ENCODE assay signal across 8 cellular contexts in the genomic region with DNA sequence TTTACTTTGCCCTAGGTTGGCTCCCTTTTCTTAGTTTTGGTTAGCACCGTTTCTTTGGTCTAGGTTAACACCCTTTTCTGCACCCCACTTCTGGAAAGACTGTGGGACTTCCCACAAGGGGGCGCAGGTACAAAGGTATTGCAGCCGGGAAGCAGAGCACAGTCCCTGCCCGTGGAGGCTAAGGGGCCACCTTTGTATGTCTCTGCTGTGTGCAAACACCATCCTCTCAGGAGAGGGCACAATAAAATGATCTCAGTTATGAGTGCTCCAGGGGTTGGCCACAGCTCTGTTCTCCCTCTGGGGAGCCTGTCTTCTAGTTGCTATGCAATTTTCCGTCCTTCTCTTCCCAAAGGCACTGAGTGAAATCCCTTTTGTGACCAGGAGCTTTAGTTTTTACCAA. TPM values are rescaled to one million over a fixed set of nuclear protein-coding genes. Genes with fewer than 3 reads are reported as not detected.
A peak's percentile ranks its signal among the peaks of the same experiment; 100 is the strongest.
DNase-seq lines count a peak whose midpoint lies in the region; ATAC-seq and TF ChIP-seq lines count a peak whose summit lies in the region.
"Had no signal": no experiment of that assay in that cellular context is flagged by ENCODE, and none has a peak within 500 bp of the region (broad histone marks: within the 10 kb centered on the region; RNA-seq: fewer than 3 reads in every experiment).

No MANE protein-coding gene starts in this region.

- H3K27ac ChIP-seq in dorsolateral prefrontal cortex: no peak overlapping the region

- intact Hi-C loops in dorsolateral prefrontal cortex (cut with DNase I): no loop called here

- DNase-seq in GM06990 (ENCODE audit: extremely low read depth, insufficient read length) (peak; percentile 19), NCI-H1417 (lab: John Stamatoyannopoulos, UW) (peak; percentile 37 to 86 (median 73)), dorsolateral prefrontal cortex (peak in 3 of 10 donors; percentile 6 to 39 (median 15)), omental fat pad (ENCODE audit: low spot score) (peak; percentile 55), NCI-H187 treated with DMSO at 0.1 percent for 48 hours (lab: John Stamatoyannopoulos, UW) (no peak)

- no peaks in the 10 kb centered on the region for H3K27me3 ChIP-seq in GM06990 (replicated peaks; ENCODE audit: control insufficient read depth, insufficient read depth, low read length)
- peaks cover 0 to 34% (median 0%) of the 10 kb centered on the region in 45 donors for H3K27me3 ChIP-seq in dorsolateral prefrontal cortex

- H3K4me3 ChIP-seq in GM06990 (replicated peaks; ENCODE audit: low read depth, low read length): no peak overlapping the region
- no peak overlapping the region for H3K4me3 ChIP-seq in WI38 (ENCODE audit: low read depth, low read length)
- H3K4me3 ChIP-seq in dorsolateral prefrontal cortex: no peak overlapping the region

- ATAC-seq in omental fat pad (ENCODE audit: low FRiP score) (peak; percentile 68), GM21737 (IDR thresholded peaks at IDR 0.05; ENCODE audit: unreplicated experiment) (no peak)
- ATAC-seq: T-helper 17 cell had no signal

- no peaks in the 10 kb centered on the region for H3K36me3 ChIP-seq in GM06990 (ENCODE audit: control insufficient read depth, insufficient read depth, low read length)

- peak; percentile 66 for TF ChIP-seq CTCF in GM06990 (IDR thresholded peaks at IDR 0.05; ENCODE audit: insufficient read depth, low read length, poor library complexity, severe bottlenecking)
- TF ChIP-seq CTCF in WI38 (IDR thresholded peaks at IDR 0.05; ENCODE audit: low read depth, low read length): peak; percentile 22; the same call in 1 of the 2 replicates
- TF ChIP-seq CTCF in dorsolateral prefrontal cortex (IDR thresholded peaks at IDR 0.05 in 54 of 56, conservative IDR thresholded peaks at IDR 0.05 in 2 of 56; ENCODE audit: low read depth in 1 of 56, partially characterized antibody in 56 of 56): peak in 44 of 56 donors; percentile 9 to 64 (median 32)
- no peak for TF ChIP-seq CTCF in omental fat pad (IDR thresholded peaks at IDR 0.05)

RNA-seq across cellular contexts. Expression of a gene that starts 28.4 kb away (rescaled TPM):
- 1 to 10 TPM in 24 of 120 experiments, under 1 TPM in 61, not detected in 35; 0.10 to 3.5 (median 0.45) TPM for total RNA-seq in dorsolateral prefrontal cortex
- 1 to 10 TPM in 3 of 4 donors, under 1 TPM in 1; 0.47 to 7.1 (median 1.1) TPM for total RNA-seq in omental fat pad

Comparison
In these comparisons a context has a peak if more than half of its experiments do, and no peak if none do; other contexts are left out.
1. CTCF ChIP-seq: peak in GM06990 (single experiment), WI38 (single experiment) and dorsolateral prefrontal cortex (44 of 56); none in omental fat pad (0 of 3).